ENCODE assay signal across 1 cellular context in genomic region chrX:17654116-17654515, GRCh38.
TF ChIP-seq lines count a peak whose summit lies in the region.

No MANE protein-coding gene starts in this region.

TF ChIP-seq in GM12878, 131 proteins besides CTCF, POLR2A, EP300 and RAD21 (continued from another document):
- TF ChIP-seq CEBPZ (IDR thresholded peaks at IDR 0.05; ENCODE audit: low read depth, low read length) (no peak), ZBTB11 (CRISPR knock-in tag; IDR thresholded peaks at IDR 0.05) (no peak), NFXL1 (IDR thresholded peaks at IDR 0.05; ENCODE audit: borderline replicate concordance) (no peak), HDAC6 (IDR thresholded peaks at IDR 0.05; ENCODE audit: unreplicated experiment) (no peak), IKZF2 (IDR thresholded peaks at IDR 0.05) (no peak), ZBTB4 (CRISPR knock-in tag; IDR thresholded peaks at IDR 0.05) (no peak), EED (IDR thresholded peaks at IDR 0.05; ENCODE audit: low read depth) (no peak), SMAD1 (IDR thresholded peaks at IDR 0.05; ENCODE audit: low read depth, partially characterized antibody) (no peak)
